In the genomic region with DNA sequence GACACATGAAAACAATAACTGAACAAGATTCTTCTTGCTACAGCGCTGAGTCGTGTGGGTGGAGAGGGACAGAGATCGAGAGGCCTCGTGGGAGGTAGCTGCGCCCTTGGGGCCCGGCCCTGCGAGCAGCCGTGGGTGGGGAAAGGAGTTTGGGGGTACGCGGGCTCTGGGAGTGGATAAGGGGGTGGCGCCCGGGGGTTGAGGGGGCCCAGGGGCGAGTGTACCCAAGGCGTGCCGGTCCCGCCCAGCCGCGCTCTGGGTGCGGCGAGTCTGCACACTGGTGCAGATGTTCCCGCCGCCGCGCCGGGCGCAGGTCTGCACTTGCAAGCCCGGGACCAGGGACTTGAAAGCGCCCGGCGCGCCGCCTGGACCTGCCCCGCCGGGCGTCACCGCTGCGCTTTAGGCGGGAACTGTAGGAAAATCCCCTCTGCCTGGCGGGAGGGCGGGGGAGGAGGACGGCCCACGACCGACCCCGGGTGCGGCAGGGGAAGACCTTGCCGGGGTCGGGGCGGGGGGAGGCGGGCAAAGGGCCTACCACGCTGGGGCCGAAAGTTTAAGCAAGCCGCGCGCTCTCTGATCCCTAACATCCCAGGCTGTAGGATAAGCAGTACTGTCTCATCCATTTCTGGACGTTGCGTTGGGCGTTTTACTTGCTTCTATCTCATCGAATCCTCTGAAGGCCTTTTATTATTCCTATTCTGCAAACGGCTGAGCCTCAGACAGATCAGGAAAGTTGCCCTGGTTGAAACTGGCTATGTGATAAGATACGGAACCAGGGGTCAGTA, we compare ENCODE assay signal across 1 cellular context.
A peak's percentile ranks its signal among the peaks of the same experiment; 100 is the strongest.
TF ChIP-seq lines count a peak whose summit lies in the region.

No MANE protein-coding gene starts in this region.

TF ChIP-seq in HepG2, 621 proteins besides CTCF, POLR2A, EP300 and RAD21 (continued from another document and continues in another):
- TF ChIP-seq, protein P1, sequence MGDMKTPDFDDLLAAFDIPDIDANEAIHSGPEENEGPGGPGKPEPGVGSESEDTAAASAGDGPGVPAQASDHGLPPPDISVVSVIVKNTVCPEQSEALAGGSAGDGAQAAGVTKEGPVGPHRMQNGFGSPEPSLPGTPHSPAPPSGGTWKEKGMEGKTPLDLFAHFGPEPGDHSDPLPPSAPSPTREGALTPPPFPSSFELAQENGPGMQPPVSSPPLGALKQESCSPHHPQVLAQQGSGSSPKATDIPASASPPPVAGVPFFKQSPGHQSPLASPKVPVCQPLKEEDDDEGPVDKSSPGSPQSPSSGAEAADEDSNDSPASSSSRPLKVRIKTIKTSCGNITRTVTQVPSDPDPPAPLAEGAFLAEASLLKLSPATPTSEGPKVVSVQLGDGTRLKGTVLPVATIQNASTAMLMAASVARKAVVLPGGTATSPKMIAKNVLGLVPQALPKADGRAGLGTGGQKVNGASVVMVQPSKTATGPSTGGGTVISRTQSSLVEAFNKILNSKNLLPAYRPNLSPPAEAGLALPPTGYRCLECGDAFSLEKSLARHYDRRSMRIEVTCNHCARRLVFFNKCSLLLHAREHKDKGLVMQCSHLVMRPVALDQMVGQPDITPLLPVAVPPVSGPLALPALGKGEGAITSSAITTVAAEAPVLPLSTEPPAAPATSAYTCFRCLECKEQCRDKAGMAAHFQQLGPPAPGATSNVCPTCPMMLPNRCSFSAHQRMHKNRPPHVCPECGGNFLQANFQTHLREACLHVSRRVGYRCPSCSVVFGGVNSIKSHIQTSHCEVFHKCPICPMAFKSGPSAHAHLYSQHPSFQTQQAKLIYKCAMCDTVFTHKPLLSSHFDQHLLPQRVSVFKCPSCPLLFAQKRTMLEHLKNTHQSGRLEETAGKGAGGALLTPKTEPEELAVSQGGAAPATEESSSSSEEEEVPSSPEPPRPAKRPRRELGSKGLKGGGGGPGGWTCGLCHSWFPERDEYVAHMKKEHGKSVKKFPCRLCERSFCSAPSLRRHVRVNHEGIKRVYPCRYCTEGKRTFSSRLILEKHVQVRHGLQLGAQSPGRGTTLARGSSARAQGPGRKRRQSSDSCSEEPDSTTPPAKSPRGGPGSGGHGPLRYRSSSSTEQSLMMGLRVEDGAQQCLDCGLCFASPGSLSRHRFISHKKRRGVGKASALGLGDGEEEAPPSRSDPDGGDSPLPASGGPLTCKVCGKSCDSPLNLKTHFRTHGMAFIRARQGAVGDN (CRISPR knock-in tag; IDR thresholded peaks at IDR 0.05): peak; percentile 77
- TF ChIP-seq, protein P2, sequence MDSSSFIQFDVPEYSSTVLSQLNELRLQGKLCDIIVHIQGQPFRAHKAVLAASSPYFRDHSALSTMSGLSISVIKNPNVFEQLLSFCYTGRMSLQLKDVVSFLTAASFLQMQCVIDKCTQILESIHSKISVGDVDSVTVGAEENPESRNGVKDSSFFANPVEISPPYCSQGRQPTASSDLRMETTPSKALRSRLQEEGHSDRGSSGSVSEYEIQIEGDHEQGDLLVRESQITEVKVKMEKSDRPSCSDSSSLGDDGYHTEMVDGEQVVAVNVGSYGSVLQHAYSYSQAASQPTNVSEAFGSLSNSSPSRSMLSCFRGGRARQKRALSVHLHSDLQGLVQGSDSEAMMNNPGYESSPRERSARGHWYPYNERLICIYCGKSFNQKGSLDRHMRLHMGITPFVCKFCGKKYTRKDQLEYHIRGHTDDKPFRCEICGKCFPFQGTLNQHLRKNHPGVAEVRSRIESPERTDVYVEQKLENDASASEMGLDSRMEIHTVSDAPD (CRISPR knock-in tag; IDR thresholded peaks at IDR 0.05): 0 out of 2 replicates have a peak, but pooled peaks have one; percentile 25
- TF ChIP-seq FOXC1 (CRISPR knock-in tag; IDR thresholded peaks at IDR 0.05; ENCODE audit: borderline replicate concordance) (no peak), SMAD1 (CRISPR knock-in tag; IDR thresholded peaks at IDR 0.05; ENCODE audit: borderline replicate concordance, low read depth) (no peak), MAZ (IDR thresholded peaks at IDR 0.05; ENCODE audit: borderline replicate concordance, low read depth, low read length) (0 out of 2 replicates have a peak, but pooled peaks have one; percentile 25), MAZ (CRISPR knock-in tag; IDR thresholded peaks at IDR 0.05; ENCODE audit: low read depth) (no peak), RNF2 (conservative IDR thresholded peaks at IDR 0.05; ENCODE audit: low read depth) (no peak), ZSCAN21 (CRISPR knock-in tag; IDR thresholded peaks at IDR 0.05; ENCODE audit: borderline replicate concordance) (peak; percentile 59; the same call in 1 of the 2 replicates), ARNT2 (CRISPR knock-in tag; IDR thresholded peaks at IDR 0.05; ENCODE audit: low read depth) (0 out of 2 replicates have a peak, but pooled peaks have one; percentile 33), HMG20A (CRISPR knock-in tag; IDR thresholded peaks at IDR 0.05; ENCODE audit: borderline replicate concordance) (peak; percentile 22; the same call in 1 of the 2 replicates), ZNF598 (CRISPR knock-in tag; IDR thresholded peaks at IDR 0.05; ENCODE audit: borderline replicate concordance) (no peak), NRL (CRISPR knock-in tag; IDR thresholded peaks at IDR 0.05; ENCODE audit: borderline replicate concordance) (0 out of 2 replicates have a peak, but pooled peaks have one; percentile 23), ZMAT3 (CRISPR knock-in tag; conservative IDR thresholded peaks at IDR 0.05) (no peak), SOX5 (CRISPR knock-in tag; IDR thresholded peaks at IDR 0.05; ENCODE audit: borderline replicate concordance) (no peak; the same call in 1 of the 2 replicates), ZNF20 (CRISPR knock-in tag; IDR thresholded peaks at IDR 0.05) (no peak), SP5 (CRISPR knock-in tag; IDR thresholded peaks at IDR 0.05; ENCODE audit: borderline replicate concordance, low read depth) (0 out of 2 replicates have a peak, but pooled peaks have one; percentile 20), ZNF7 (CRISPR knock-in tag; IDR thresholded peaks at IDR 0.05) (no peak), IKZF1 (IDR thresholded peaks at IDR 0.05) (no peak), EEA1 (CRISPR knock-in tag; IDR thresholded peaks at IDR 0.05; ENCODE audit: borderline replicate concordance) (0 out of 2 replicates have a peak, but pooled peaks have one; percentile 24), SP2 (CRISPR knock-in tag; IDR thresholded peaks at IDR 0.05) (no peak), PITX1 (CRISPR knock-in tag; IDR thresholded peaks at IDR 0.05) (peak; percentile 36; the same call in 1 of the 2 replicates), ARID2 (CRISPR knock-in tag; IDR thresholded peaks at IDR 0.05; ENCODE audit: borderline replicate concordance) (no peak), ISL2 (CRISPR knock-in tag; IDR thresholded peaks at IDR 0.05) (peak; percentile 29; the same call in 1 of the 2 replicates)
- TF ChIP-seq, protein P3, sequence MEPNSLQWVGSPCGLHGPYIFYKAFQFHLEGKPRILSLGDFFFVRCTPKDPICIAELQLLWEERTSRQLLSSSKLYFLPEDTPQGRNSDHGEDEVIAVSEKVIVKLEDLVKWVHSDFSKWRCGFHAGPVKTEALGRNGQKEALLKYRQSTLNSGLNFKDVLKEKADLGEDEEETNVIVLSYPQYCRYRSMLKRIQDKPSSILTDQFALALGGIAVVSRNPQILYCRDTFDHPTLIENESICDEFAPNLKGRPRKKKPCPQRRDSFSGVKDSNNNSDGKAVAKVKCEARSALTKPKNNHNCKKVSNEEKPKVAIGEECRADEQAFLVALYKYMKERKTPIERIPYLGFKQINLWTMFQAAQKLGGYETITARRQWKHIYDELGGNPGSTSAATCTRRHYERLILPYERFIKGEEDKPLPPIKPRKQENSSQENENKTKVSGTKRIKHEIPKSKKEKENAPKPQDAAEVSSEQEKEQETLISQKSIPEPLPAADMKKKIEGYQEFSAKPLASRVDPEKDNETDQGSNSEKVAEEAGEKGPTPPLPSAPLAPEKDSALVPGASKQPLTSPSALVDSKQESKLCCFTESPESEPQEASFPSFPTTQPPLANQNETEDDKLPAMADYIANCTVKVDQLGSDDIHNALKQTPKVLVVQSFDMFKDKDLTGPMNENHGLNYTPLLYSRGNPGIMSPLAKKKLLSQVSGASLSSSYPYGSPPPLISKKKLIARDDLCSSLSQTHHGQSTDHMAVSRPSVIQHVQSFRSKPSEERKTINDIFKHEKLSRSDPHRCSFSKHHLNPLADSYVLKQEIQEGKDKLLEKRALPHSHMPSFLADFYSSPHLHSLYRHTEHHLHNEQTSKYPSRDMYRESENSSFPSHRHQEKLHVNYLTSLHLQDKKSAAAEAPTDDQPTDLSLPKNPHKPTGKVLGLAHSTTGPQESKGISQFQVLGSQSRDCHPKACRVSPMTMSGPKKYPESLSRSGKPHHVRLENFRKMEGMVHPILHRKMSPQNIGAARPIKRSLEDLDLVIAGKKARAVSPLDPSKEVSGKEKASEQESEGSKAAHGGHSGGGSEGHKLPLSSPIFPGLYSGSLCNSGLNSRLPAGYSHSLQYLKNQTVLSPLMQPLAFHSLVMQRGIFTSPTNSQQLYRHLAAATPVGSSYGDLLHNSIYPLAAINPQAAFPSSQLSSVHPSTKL (CRISPR knock-in tag; IDR thresholded peaks at IDR 0.05): peak; percentile 31; the same call in 1 of the 2 replicates
- TF ChIP-seq, protein P4, sequence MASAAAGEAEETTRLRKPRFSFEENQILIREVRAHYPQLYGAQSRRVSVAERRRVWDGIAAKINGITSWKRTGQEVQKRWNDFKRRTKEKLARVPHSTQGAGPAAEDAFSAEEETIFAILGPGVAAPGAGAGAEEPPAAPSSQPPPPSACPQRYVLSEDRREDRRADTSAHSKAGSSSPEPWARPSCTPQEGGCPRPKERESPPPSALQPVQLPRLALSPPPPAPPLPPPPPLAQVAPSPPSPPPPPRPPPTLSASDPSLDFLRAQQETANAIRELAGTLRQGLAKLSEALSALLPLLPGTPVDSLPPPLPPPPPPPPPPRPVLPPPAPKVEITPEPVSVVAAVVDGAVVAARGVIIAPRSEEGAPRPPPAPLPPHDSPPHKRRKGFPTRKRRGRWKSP (CRISPR knock-in tag; IDR thresholded peaks at IDR 0.05): peak; percentile 80
- TF ChIP-seq, protein P5, sequence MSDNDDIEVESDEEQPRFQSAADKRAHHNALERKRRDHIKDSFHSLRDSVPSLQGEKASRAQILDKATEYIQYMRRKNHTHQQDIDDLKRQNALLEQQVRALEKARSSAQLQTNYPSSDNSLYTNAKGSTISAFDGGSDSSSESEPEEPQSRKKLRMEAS (IDR thresholded peaks at IDR 0.05): peak; percentile 77
- TF ChIP-seq, protein P6, sequence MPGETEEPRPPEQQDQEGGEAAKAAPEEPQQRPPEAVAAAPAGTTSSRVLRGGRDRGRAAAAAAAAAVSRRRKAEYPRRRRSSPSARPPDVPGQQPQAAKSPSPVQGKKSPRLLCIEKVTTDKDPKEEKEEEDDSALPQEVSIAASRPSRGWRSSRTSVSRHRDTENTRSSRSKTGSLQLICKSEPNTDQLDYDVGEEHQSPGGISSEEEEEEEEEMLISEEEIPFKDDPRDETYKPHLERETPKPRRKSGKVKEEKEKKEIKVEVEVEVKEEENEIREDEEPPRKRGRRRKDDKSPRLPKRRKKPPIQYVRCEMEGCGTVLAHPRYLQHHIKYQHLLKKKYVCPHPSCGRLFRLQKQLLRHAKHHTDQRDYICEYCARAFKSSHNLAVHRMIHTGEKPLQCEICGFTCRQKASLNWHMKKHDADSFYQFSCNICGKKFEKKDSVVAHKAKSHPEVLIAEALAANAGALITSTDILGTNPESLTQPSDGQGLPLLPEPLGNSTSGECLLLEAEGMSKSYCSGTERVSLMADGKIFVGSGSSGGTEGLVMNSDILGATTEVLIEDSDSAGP (CRISPR knock-in tag; IDR thresholded peaks at IDR 0.05; ENCODE audit: borderline replicate concordance): no peak
- TF ChIP-seq, protein P7, sequence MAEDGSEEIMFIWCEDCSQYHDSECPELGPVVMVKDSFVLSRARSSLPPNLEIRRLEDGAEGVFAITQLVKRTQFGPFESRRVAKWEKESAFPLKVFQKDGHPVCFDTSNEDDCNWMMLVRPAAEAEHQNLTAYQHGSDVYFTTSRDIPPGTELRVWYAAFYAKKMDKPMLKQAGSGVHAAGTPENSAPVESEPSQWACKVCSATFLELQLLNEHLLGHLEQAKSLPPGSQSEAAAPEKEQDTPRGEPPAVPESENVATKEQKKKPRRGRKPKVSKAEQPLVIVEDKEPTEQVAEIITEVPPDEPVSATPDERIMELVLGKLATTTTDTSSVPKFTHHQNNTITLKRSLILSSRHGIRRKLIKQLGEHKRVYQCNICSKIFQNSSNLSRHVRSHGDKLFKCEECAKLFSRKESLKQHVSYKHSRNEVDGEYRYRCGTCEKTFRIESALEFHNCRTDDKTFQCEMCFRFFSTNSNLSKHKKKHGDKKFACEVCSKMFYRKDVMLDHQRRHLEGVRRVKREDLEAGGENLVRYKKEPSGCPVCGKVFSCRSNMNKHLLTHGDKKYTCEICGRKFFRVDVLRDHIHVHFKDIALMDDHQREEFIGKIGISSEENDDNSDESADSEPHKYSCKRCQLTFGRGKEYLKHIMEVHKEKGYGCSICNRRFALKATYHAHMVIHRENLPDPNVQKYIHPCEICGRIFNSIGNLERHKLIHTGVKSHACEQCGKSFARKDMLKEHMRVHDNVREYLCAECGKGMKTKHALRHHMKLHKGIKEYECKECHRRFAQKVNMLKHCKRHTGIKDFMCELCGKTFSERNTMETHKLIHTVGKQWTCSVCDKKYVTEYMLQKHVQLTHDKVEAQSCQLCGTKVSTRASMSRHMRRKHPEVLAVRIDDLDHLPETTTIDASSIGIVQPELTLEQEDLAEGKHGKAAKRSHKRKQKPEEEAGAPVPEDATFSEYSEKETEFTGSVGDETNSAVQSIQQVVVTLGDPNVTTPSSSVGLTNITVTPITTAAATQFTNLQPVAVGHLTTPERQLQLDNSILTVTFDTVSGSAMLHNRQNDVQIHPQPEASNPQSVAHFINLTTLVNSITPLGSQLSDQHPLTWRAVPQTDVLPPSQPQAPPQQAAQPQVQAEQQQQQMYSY (CRISPR knock-in tag; IDR thresholded peaks at IDR 0.05): no peak
- TF ChIP-seq, protein P8, sequence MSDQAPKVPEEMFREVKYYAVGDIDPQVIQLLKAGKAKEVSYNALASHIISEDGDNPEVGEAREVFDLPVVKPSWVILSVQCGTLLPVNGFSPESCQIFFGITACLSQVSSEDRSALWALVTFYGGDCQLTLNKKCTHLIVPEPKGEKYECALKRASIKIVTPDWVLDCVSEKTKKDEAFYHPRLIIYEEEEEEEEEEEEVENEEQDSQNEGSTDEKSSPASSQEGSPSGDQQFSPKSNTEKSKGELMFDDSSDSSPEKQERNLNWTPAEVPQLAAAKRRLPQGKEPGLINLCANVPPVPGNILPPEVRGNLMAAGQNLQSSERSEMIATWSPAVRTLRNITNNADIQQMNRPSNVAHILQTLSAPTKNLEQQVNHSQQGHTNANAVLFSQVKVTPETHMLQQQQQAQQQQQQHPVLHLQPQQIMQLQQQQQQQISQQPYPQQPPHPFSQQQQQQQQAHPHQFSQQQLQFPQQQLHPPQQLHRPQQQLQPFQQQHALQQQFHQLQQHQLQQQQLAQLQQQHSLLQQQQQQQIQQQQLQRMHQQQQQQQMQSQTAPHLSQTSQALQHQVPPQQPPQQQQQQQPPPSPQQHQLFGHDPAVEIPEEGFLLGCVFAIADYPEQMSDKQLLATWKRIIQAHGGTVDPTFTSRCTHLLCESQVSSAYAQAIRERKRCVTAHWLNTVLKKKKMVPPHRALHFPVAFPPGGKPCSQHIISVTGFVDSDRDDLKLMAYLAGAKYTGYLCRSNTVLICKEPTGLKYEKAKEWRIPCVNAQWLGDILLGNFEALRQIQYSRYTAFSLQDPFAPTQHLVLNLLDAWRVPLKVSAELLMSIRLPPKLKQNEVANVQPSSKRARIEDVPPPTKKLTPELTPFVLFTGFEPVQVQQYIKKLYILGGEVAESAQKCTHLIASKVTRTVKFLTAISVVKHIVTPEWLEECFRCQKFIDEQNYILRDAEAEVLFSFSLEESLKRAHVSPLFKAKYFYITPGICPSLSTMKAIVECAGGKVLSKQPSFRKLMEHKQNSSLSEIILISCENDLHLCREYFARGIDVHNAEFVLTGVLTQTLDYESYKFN (CRISPR knock-in tag; conservative IDR thresholded peaks at IDR 0.05): 0 out of 2 replicates have a peak, but pooled peaks have one; percentile 8
